ENCODE assay signal across 8 cellular contexts in the genomic region with DNA sequence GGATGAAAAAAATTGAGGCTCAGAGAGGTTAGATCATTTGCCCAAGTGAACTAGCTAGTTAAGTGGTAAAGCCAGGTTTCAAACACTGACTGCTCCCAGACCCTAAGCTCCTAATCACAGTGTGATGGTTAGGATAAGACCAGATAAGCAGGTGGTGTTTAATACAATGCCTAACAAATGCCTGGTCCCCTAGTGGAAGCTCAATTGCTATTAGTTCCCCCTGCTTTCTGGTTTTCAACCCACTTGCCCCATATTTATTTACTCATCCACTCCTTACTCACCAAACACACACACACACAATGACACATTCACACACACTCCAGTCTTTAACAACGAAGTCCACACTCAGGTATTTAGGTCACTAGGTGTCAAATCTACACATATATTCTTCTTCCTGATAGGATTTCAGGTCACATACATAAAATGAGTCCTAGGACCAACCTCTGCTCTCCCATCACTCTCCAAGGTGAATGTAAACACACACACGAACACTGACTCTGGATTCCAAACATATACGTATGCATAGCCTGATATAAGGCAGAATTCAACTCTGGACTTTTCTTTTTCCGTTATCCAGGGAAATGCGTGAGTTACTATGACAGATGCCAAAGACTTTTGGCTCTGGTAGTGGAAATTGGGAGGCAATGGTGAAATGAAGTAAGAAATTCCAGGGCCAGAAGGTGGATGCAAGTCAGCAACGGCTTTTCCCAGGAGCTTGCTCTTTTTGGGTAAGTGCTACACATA.
DNase-seq lines count a peak whose midpoint lies in the region; ATAC-seq, FAIRE-seq and TF ChIP-seq lines count a peak whose summit lies in the region.

No MANE protein-coding gene starts in this region.

- H3K4me3 ChIP-seq in NB4 (ENCODE audit: low read depth, low read length) (peak overlapping the region; percentile 54), cardiac fibroblast (replicated peaks in 1 of 2; ENCODE audit: low read depth in 2 of 2, low read length in 2 of 2) (peak overlapping the region; percentile 59 to 66), mucosa of rectum (ENCODE audit: low read length in 2 of 2) (peak overlapping the region; percentile 75 to 81)

- ATAC-seq in GM21390 (IDR thresholded peaks at IDR 0.05; ENCODE audit: unreplicated experiment), result no peak

- no peaks in the 10 kb centered on the region for H3K9me3 ChIP-seq in mucosa of rectum (ENCODE audit: control insufficient read depth in 2 of 2, low read length in 2 of 2)

- H3K36me3 ChIP-seq in mucosa of rectum (ENCODE audit: control insufficient read depth in 2 of 2, insufficient read depth in 2 of 2, low read length in 2 of 2), result no peaks in the 10 kb centered on the region

- intact Hi-C loops in posterior vena cava (cut with DNase I), result loop anchor here in 1 of 2 donors (10.0 kb wide), 1 partner anchor 105 kb away; no protein-coding TSS in a partner anchor

- peak; percentile 67 for FAIRE-seq in D721Med (lab: Jason Lieb, UNC)

- TF ChIP-seq CTCF in D721Med (IDR thresholded peaks at IDR 0.05; ENCODE audit: insufficient read depth, missing control alignments) (no peak), NB4 (IDR thresholded peaks at IDR 0.05; ENCODE audit: low read depth, low read length) (no peak), cardiac fibroblast (IDR thresholded peaks at IDR 0.05; ENCODE audit: low read depth, low read length) (no peak)

- peaks cover 13 to 14% of the 10 kb centered on the region in 2 donors for H3K4me1 ChIP-seq in mucosa of rectum (ENCODE audit: control insufficient read depth in 2 of 2, insufficient read depth in 2 of 2, low read length in 2 of 2)

- H3K27me3 ChIP-seq in mucosa of rectum (ENCODE audit: control insufficient read depth in 2 of 2, insufficient read depth in 2 of 2, low read length in 2 of 2), result no peaks in the 10 kb centered on the region

- TF ChIP-seq POLR2A in NB4 (IDR thresholded peaks at IDR 0.05; ENCODE audit: extremely low read depth, insufficient read length), result no peak

- peak overlapping the region; percentile 75 to 78 for H3K27ac ChIP-seq in mucosa of rectum (ENCODE audit: low read depth in 2 of 2, low read length in 2 of 2)

- peak overlapping the region; percentile 60 to 83 for H3K9ac ChIP-seq in mucosa of rectum (ENCODE audit: low read depth in 1 of 2, low read length in 2 of 2)

- DNase-seq in D721Med (ENCODE audit: insufficient read length, low spot score), result no peak
- DNase-seq in NB4 (ENCODE audit: low read depth), result no peak
- DNase-seq in cardiac fibroblast (ENCODE audit: low read depth in 2 of 2), result peak; percentile 27 to 75
- no peak for DNase-seq in posterior vena cava (ENCODE audit: low spot score)
- DNase-seq in NCI-H187 treated with DMSO at 0.1 percent for 48 hours (lab: John Stamatoyannopoulos, UW), result no peak
- DNase-seq in activated CD4-positive, alpha-beta T cell treated with anti-CD3 and anti-CD28 coated beads for 4 hours, result no peak

Comparison
In these comparisons a context has a peak if more than half of its experiments do, and no peak if none do; other contexts are left out.
1. DNase-seq: peak in cardiac fibroblast (2 of 2); none in D721Med (single experiment), NB4 (single experiment), posterior vena cava (single experiment), NCI-H187 treated with DMSO at 0.1 percent for 48 hours (single experiment) and activated CD4-positive, alpha-beta T cell treated with anti-CD3 and anti-CD28 coated beads for 4 hours (0 of 2).
2. Peak in every context shown above with its lines, with median percentiles within 50 percentile points of each other: H3K4me3 ChIP-seq.